In the genomic region with DNA sequence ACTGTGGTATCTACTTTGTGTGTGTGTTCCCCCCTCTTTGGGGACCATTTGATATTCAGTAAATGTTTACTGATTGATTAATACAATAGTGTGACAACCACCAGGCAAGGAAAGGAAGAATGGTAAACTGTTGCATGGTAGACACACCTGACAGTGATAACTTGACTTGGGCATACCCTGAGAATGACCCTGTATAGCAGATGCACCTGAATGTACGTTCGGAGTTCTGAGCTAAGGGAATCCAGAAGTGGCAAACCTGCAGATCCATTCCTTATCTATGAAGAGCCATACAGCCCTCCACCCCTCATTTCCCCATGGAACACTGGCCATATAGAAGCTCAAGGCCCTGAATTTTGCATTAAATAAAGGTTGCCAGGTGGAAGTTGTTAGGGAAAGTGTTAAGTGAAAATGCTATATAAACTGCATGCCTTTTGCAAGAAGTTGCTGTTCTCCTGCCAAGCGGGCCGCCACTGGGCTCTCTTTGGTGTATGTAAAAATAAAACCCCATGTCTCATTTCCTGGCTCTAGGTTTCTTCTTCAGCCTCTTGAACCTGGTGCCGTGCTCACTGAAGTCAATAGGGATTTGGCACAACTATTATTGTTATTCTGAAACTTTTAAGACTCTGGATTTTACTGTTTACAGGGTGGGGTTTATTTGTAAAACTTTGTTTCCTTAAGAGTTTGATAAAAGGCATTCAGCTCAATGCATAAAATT, we compare ENCODE assay signal across 17 cellular contexts. TPM values are rescaled to one million over a fixed set of nuclear protein-coding genes. Genes with fewer than 3 reads are reported as not detected.
A peak's percentile ranks its signal among the peaks of the same experiment; 100 is the strongest.
DNase-seq lines count a peak whose midpoint lies in the region; ATAC-seq and TF ChIP-seq lines count a peak whose summit lies in the region.
"Had no signal": no experiment of that assay in that cellular context is flagged by ENCODE, and none has a peak within 500 bp of the region (broad histone marks: within the 10 kb centered on the region; RNA-seq: fewer than 3 reads in every experiment).

No MANE protein-coding gene starts in this region.

- no peaks in the 10 kb centered on the region for H3K79me2 ChIP-seq in KMS-11 (ENCODE audit: insufficient read depth, low read depth)

- H3K27me3 ChIP-seq in KMS-11 (ENCODE audit: insufficient read depth, low read depth): no peaks in the 10 kb centered on the region
- H3K27me3 ChIP-seq in adipocyte (replicated peaks; ENCODE audit: control insufficient read depth, insufficient read depth, low read length): no peaks in the 10 kb centered on the region
- H3K27me3 ChIP-seq: BLaER1 treated with 17β-estradiol and CSF1 and Interleukin-3, amounts not matched to agents 10 nM and 100 nM; SJCRH30 had no signal

- peak; percentile 34 for ATAC-seq in GM19351 (IDR thresholded peaks at IDR 0.05; ENCODE audit: unreplicated experiment)
- peak; percentile 61 for ATAC-seq in mucosa of descending colon
- ATAC-seq: CD8-positive, alpha-beta T cell had no signal

- H3K9ac ChIP-seq in KMS-11 (peak overlapping the region; percentile 40; the same call in 1 of the 2 replicates), adipocyte (ENCODE audit: low read length) (no peak overlapping the region)
- H3K9ac ChIP-seq: BLaER1 treated with 17β-estradiol and CSF1 and Interleukin-3, amounts not matched to agents 10 nM and 100 nM had no signal

- H3K27ac ChIP-seq in KMS-11: peak overlapping the region; percentile 73
- H3K27ac ChIP-seq: BLaER1 treated with 17β-estradiol and CSF1 and Interleukin-3, amounts not matched to agents 10 nM and 100 nM; RWPE1; SJCRH30 had no signal

- TF ChIP-seq CTCF in KMS-11 (conservative IDR thresholded peaks at IDR 0.05; ENCODE audit: low read depth, low read length) (no peak), mucosa of descending colon (IDR thresholded peaks at IDR 0.05) (no peak)

- H3K4me1 ChIP-seq in KMS-11 (ENCODE audit: low read depth, poor library complexity, severe bottlenecking): peaks cover 42% of the 10 kb centered on the region
- no peaks in the 10 kb centered on the region for H3K4me1 ChIP-seq in adipocyte (ENCODE audit: control insufficient read depth, insufficient read depth, low read length)
- H3K4me1 ChIP-seq in mucosa of descending colon (ENCODE audit: low read depth): peaks cover 12% of the 10 kb centered on the region
- H3K4me1 ChIP-seq: BLaER1 treated with 17β-estradiol and CSF1 and Interleukin-3, amounts not matched to agents 10 nM and 100 nM; SJCRH30 had no signal

- H3K9me3 ChIP-seq in adipocyte (ENCODE audit: control insufficient read depth, low read length) (no peaks in the 10 kb centered on the region), mucosa of descending colon (no peaks in the 10 kb centered on the region)
- H3K9me3 ChIP-seq: SJCRH30 had no signal

- intact Hi-C loops in mucosa of descending colon (cut with DNase I, micrococcal nuclease): no loop called here

- H4K20me1 ChIP-seq in KMS-11 (ENCODE audit: insufficient read depth): no peaks in the 10 kb centered on the region
- H4K20me1 ChIP-seq: BLaER1 treated with 17β-estradiol and CSF1 and Interleukin-3, amounts not matched to agents 10 nM and 100 nM had no signal

- H3K4me2 ChIP-seq in KMS-11: peak overlapping the region; percentile 93
- H3K4me2 ChIP-seq: BLaER1 treated with 17β-estradiol and CSF1 and Interleukin-3, amounts not matched to agents 10 nM and 100 nM had no signal

- H3K4me3 ChIP-seq in KMS-11 (IDR thresholded peaks at IDR 0.05; ENCODE audit: insufficient read depth, low read depth, low read length) (peak overlapping the region; percentile 57), adipocyte (ENCODE audit: low read length) (no peak overlapping the region), mucosa of descending colon (no peak overlapping the region)
- H3K4me3 ChIP-seq: BLaER1 treated with 17β-estradiol and CSF1 and Interleukin-3, amounts not matched to agents 10 nM and 100 nM; SJCRH30 had no signal

- peak; percentile 12 for DNase-seq in adipocyte (ENCODE audit: low read depth)
- peak in 1 of 3 donors; percentile 18 for DNase-seq in mucosa of descending colon
- no peak for DNase-seq in activated CD4-positive, CD25-positive, alpha-beta regulatory T cell treated with anti-CD3 and anti-CD28 coated beads, Interleukin-2, amount 50 U/mL, for 72 hours
- DNase-seq in midbrain (lab: John Stamatoyannopoulos, UW): no peak
- DNase-seq in NCI-H2081 treated with DMSO at 0.1 percent for 48 hours (lab: John Stamatoyannopoulos, UW): no peak
- DNase-seq: CD8-positive, alpha-beta T cell; DMS53; HCEC 1CT; Kasumi-1; NCI-H1105; NCI-H2081; NK-92 treated with Interleukin-12 subunit alpha and Interleukin-12 subunit beta, amount 100 ng/mL, for 24 hours; SJCRH30 had no signal

- peak overlapping the region; percentile 48 for H2AFZ ChIP-seq in KMS-11 (ENCODE audit: low read depth)

- H3K36me3 ChIP-seq in KMS-11 (ENCODE audit: insufficient read depth) (no peaks in the 10 kb centered on the region), adipocyte (ENCODE audit: control insufficient read depth, insufficient read depth, low read length, severe bottlenecking) (no peaks in the 10 kb centered on the region), mucosa of descending colon (ENCODE audit: low read depth) (no peaks in the 10 kb centered on the region)
- H3K36me3 ChIP-seq: BLaER1 treated with 17β-estradiol and CSF1 and Interleukin-3, amounts not matched to agents 10 nM and 100 nM; SJCRH30 had no signal

RNA-seq across cellular contexts. Expression of gene DENND1B, which starts 32.6 kb away (rescaled TPM):
- 10 to 100 TPM; 29.3 to 54.9 (median 32.2) TPM for total RNA-seq in mucosa of descending colon
